Comparison of ENCODE assay signal across 29 cellular contexts in genomic region chr7:19701471-19701870, GRCh38. TPM values are rescaled to one million over a fixed set of nuclear protein-coding genes. Genes with fewer than 3 reads are reported as not detected.
DNase-seq lines count a peak whose midpoint lies in the region; TF ChIP-seq lines count a peak whose summit lies in the region.
"Had no signal": no experiment of that assay in that cellular context is flagged by ENCODE, and none has a peak within 500 bp of the region (broad histone marks: within the 10 kb centered on the region; RNA-seq: fewer than 3 reads in every experiment).

No MANE protein-coding gene starts in this region.

- DNase-seq in DMS53 treated with DMSO at 0.1 percent for 48 hours (lab: John Stamatoyannopoulos, UW; ENCODE audit: unreplicated experiment) (peak; percentile 98), NCI-H146 treated with DMSO at 0.1 percent for 48 hours (lab: John Stamatoyannopoulos, UW; ENCODE audit: unreplicated experiment) (peak; percentile 75), NCI-H748 (lab: John Stamatoyannopoulos, UW; ENCODE audit: unreplicated experiment) (peak; percentile 88), prostate gland (ENCODE audit: low spot score) (peak; percentile 7), epidermal melanocyte (ENCODE audit: insufficient read length, low spot score) (no peak), KBM-7 (no peak)
- no peak for DNase-seq in NK-92 treated with Interleukin-12 subunit alpha and Interleukin-12 subunit beta, amount 100 ng/mL, for 24 hours (lab: John Stamatoyannopoulos, UW)
- DNase-seq: activated CD4-positive, alpha-beta T cell treated with anti-CD3 and anti-CD28 coated beads, Interleukin-2, amount 10 ng/mL, durations not matched to agents 24 days and 14 days; activated CD8-positive, alpha-beta memory T cell treated with anti-CD3 and anti-CD28 coated beads for 24 hours; activated naive CD4-positive, alpha-beta T cell treated with anti-CD3 and anti-CD28 coated beads, Interleukin-2, amount 50 U/mL, for 16 hours; activated T-cell treated with anti-CD3 and anti-CD28 coated beads for 4 hours; C1 segment of cervical spinal cord; Calu3; cerebellar nuclear complex; dermis blood vessel endothelial cell; EL; esophagus squamous epithelium; foreskin keratinocyte; heart left ventricle; kidney; naive B cell; NCI-H1436; NCI-H2171 treated with DMSO at 0.1 percent for 48 hours; NCI-H526; sigmoid colon; stimulated activated CD4-positive, alpha-beta T cell treated with anti-CD3 and anti-CD28 coated beads, Interleukin-4, amount 100 ng/mL, for 1 hour; T-cell; trophoblast cell had no signal

- no peaks in the 10 kb centered on the region for H3K27me3 ChIP-seq in prostate gland (replicated peaks; ENCODE audit: insufficient read depth)
- H3K27me3 ChIP-seq: esophagus squamous epithelium, foreskin keratinocyte, heart left ventricle, sigmoid colon, SJSA1 had no signal

- peaks cover 3% of the 10 kb centered on the region for H3K4me1 ChIP-seq in prostate gland (replicated peaks)

- H3K4me3 ChIP-seq in prostate gland, result no peak overlapping the region
- H3K4me3 ChIP-seq: esophagus squamous epithelium, heart left ventricle, sigmoid colon, SJSA1 had no signal

- peak overlapping the region in 1 of 2 donors; percentile 58 for H3K27ac ChIP-seq in prostate gland
- H3K27ac ChIP-seq: esophagus squamous epithelium, foreskin keratinocyte, heart left ventricle, sigmoid colon, SJSA1 had no signal

- WGBS in prostate gland, result 42% methylated on average over 4 of the region's 4 CpGs

- TF ChIP-seq POLR2A in prostate gland (IDR thresholded peaks at IDR 0.05), result no peak

- intact Hi-C loops in prostate gland (cut with DNase I), result no loop called here

- in situ Hi-C loops in KBM-7 (cut with MboI; ENCODE audit: low pct_unique_long_range_greater_than_20kb, low sequenced_read_pairs), result no loop called here

- H3K36me3 ChIP-seq in prostate gland, result no peaks in the 10 kb centered on the region

- TF ChIP-seq CTCF in prostate gland (IDR thresholded peaks at IDR 0.05), result no peak

- H3K9me3 ChIP-seq in prostate gland, result no peaks in the 10 kb centered on the region
- H3K9me3 ChIP-seq: esophagus squamous epithelium, sigmoid colon, SJSA1 had no signal

RNA-seq across cellular contexts. Expression of gene POLR1F, which starts 7.4 kb away (rescaled TPM):
- total RNA-seq in prostate gland, result 10 to 100 TPM; 13.0 to 13.6 TPM

Comparison
In these comparisons a context has a peak if more than half of its experiments do, and no peak if none do; other contexts are left out.
1. DNase-seq: peak in DMS53 treated with DMSO at 0.1 percent for 48 hours (single experiment), NCI-H146 treated with DMSO at 0.1 percent for 48 hours (single experiment), NCI-H748 (single experiment) and prostate gland (single experiment); none in epidermal melanocyte (single experiment), KBM-7 (single experiment) and NK-92 treated with Interleukin-12 subunit alpha and Interleukin-12 subunit beta, amount 100 ng/mL, for 24 hours (single experiment).